Comparison of ENCODE assay signal across 15 cellular contexts in genomic region chr12:123029550-123029949, GRCh38. TPM values are rescaled to one million over a fixed set of nuclear protein-coding genes. Genes with fewer than 3 reads are reported as not detected.
DNase-seq lines count a peak whose midpoint lies in the region; ATAC-seq, FAIRE-seq and TF ChIP-seq lines count a peak whose summit lies in the region.
"Had no signal": no experiment of that assay in that cellular context is flagged by ENCODE, and none has a peak within 500 bp of the region (broad histone marks: within the 10 kb centered on the region; RNA-seq: fewer than 3 reads in every experiment).

No MANE protein-coding gene starts in this region.

- DNase-seq in Right ventricle myocardium superior: peak; percentile 7
- no peak for DNase-seq in left cardiac atrium
- no peak for DNase-seq in HTR-8/SVneo (ENCODE audit: insufficient read length, low spot score)
- peak; percentile 43 for DNase-seq in islet precursor cell
- no peak for DNase-seq in urothelium cell line (ENCODE audit: low spot score)
- no peak for DNase-seq in activated naive CD4-positive, alpha-beta T cell treated with anti-CD3 and anti-CD28 coated beads, Interleukin-2, amount 50 U/mL, for 72 hours (ENCODE audit: low spot score in 2 of 2)
- DNase-seq in GM12892 (ENCODE audit: insufficient read length): no peak
- DNase-seq: DMS53, GF-D8, H9, IMR-90, KBM-7 had no signal

- no peak for TF ChIP-seq POLR2A in GM12892 (IDR thresholded peaks at IDR 0.05; ENCODE audit: low read depth, low read length)

- no peak for ATAC-seq in Right ventricle myocardium superior (ENCODE audit: poor library complexity)
- no peak for ATAC-seq in left cardiac atrium
- ATAC-seq in activated naive CD4-positive, alpha-beta T cell treated with anti-CD3 and anti-CD28 coated beads, Interleukin-2, amount 50 U/mL, for 72 hours: no peak
- no peak for ATAC-seq in HG03139 (IDR thresholded peaks at IDR 0.05; ENCODE audit: unreplicated experiment)
- ATAC-seq: GM23338 had no signal

- peaks cover 0 to 10% of the 10 kb centered on the region in 2 donors for H3K36me3 Mint-ChIP-seq in activated naive CD4-positive, alpha-beta T cell treated with anti-CD3 and anti-CD28 coated beads, Interleukin-2, amount 50 U/mL, for 72 hours

- no peak overlapping the region for H3K27ac Mint-ChIP-seq in activated naive CD4-positive, alpha-beta T cell treated with anti-CD3 and anti-CD28 coated beads, Interleukin-2, amount 50 U/mL, for 72 hours
- H3K27ac Mint-ChIP-seq: B cell, GM23338, H9 had no signal

- intact Hi-C loops in Right ventricle myocardium superior (cut with DNase I): no loop called here
- intact Hi-C loops in left cardiac atrium (cut with DNase I): no loop called here

- H3K9me3 Mint-ChIP-seq in activated naive CD4-positive, alpha-beta T cell treated with anti-CD3 and anti-CD28 coated beads, Interleukin-2, amount 50 U/mL, for 72 hours: no peaks in the 10 kb centered on the region
- H3K9me3 Mint-ChIP-seq: GM23338, H9 had no signal

- FAIRE-seq in HTR-8/SVneo (lab: Jason Lieb, UNC): peak; percentile 72
- FAIRE-seq in urothelium cell line (lab: Jason Lieb, UNC): peak; percentile 42
- no peak for FAIRE-seq in GM12892 (lab: Jason Lieb, UNC)

RNA-seq across cellular contexts. Expression of gene ARL6IP4, which starts 49.1 kb away (rescaled TPM):
- total RNA-seq in Right ventricle myocardium superior (162 TPM), left cardiac atrium (100 to 1,000 TPM; 159 to 176 TPM)
- total RNA-seq in activated naive CD4-positive, alpha-beta T cell treated with anti-CD3 and anti-CD28 coated beads, Interleukin-2, amount 50 U/mL, for 72 hours: 100 to 1,000 TPM in 1 of 2 donors, 10 to 100 TPM in 1; 99.9 to 180 TPM
- 157 TPM for polyA plus RNA-seq in GM12892 (2012; ENCODE audit: missing spikeins)

RNA-seq across cellular contexts. Expression of gene OGFOD2, which starts 54.5 kb away (rescaled TPM):
- total RNA-seq in Right ventricle myocardium superior (14.2 TPM), left cardiac atrium (10 to 100 TPM; 10.5 to 14.1 TPM)
- 10 to 100 TPM; 30.3 to 30.8 TPM for total RNA-seq in activated naive CD4-positive, alpha-beta T cell treated with anti-CD3 and anti-CD28 coated beads, Interleukin-2, amount 50 U/mL, for 72 hours
- 8.8 TPM for polyA plus RNA-seq in GM12892 (2012; ENCODE audit: missing spikeins)

Comparison
In these comparisons a context has a peak if more than half of its experiments do, and no peak if none do; other contexts are left out.
1. DNase-seq: peak in Right ventricle myocardium superior (single experiment) and islet precursor cell (single experiment); none in left cardiac atrium (single experiment), HTR-8/SVneo (single experiment), urothelium cell line (single experiment), activated naive CD4-positive, alpha-beta T cell treated with anti-CD3 and anti-CD28 coated beads, Interleukin-2, amount 50 U/mL, for 72 hours (0 of 2) and GM12892 (single experiment).